In genomic region chr1:64895500-64895899, GRCh38 we compare ENCODE assay signal across 8 cellular contexts.
DNase-seq lines count a peak whose midpoint lies in the region; ATAC-seq and TF ChIP-seq lines count a peak whose summit lies in the region.
"Had no signal": no experiment of that assay in that cellular context is flagged by ENCODE, and none has a peak within 500 bp of the region (broad histone marks: within the 10 kb centered on the region; RNA-seq: fewer than 3 reads in every experiment).

No MANE protein-coding gene starts in this region.

- H3K4me3 ChIP-seq in MM.1S (ENCODE audit: low read length): no peak overlapping the region
- no peak overlapping the region for H3K4me3 ChIP-seq in esophagus muscularis mucosa

- H3K4me1 ChIP-seq in MM.1S (ENCODE audit: low read length): peaks cover 66% of the 10 kb centered on the region
- H3K4me1 ChIP-seq in esophagus muscularis mucosa: peaks cover 68 to 86% (median 75%) of the 10 kb centered on the region in 4 donors

- H3K27ac ChIP-seq in MM.1S (ENCODE audit: low read length): peak overlapping the region; percentile 49; the same call in 1 of the 2 replicates
- no peak overlapping the region for H3K27ac ChIP-seq in esophagus muscularis mucosa (replicated peaks in 1 of 4)

- no peak for TF ChIP-seq POLR2A in esophagus muscularis mucosa (IDR thresholded peaks at IDR 0.05; ENCODE audit: low read depth)

- TF ChIP-seq EP300 in esophagus muscularis mucosa (IDR thresholded peaks at IDR 0.05): no peak

- ATAC-seq in GM18873 (IDR thresholded peaks at IDR 0.05; ENCODE audit: low FRiP score, unreplicated experiment) (peak; percentile 61), HG02623 (IDR thresholded peaks at IDR 0.05; ENCODE audit: unreplicated experiment) (peak; percentile 73)
- ATAC-seq in natural killer cell treated with Interleukin-12 subunit alpha and Interleukin-12 subunit beta and Interleukin-15 and Interleukin-18, amount 100 ng/mL, for 72 hours: peak; percentile 76 to 77

- H3K4me3 Mint-ChIP-seq in natural killer cell treated with Interleukin-12 subunit alpha and Interleukin-12 subunit beta and Interleukin-15 and Interleukin-18, amount 100 ng/mL, for 72 hours: peak overlapping the region; percentile 54
- H3K4me3 Mint-ChIP-seq: T-helper 1 cell treated with Interleukin-12 subunit alpha and Interleukin-12 subunit beta and Interleukin-4 antibody, amounts not matched to agents 30 μg/mL and 1 μg/mL, for 36 hours had no signal

- H3K27me3 ChIP-seq in MM.1S (replicated peaks; ENCODE audit: insufficient read depth, low read length): no peaks in the 10 kb centered on the region
- no peaks in the 10 kb centered on the region for H3K27me3 ChIP-seq in esophagus muscularis mucosa

- H3K4me1 Mint-ChIP-seq in natural killer cell treated with Interleukin-12 subunit alpha and Interleukin-12 subunit beta and Interleukin-15 and Interleukin-18, amount 100 ng/mL, for 72 hours (ENCODE audit: low read depth in 2 of 2): peaks cover 78 to 96% of the 10 kb centered on the region in 2 donors

- no peak overlapping the region for H3K9ac ChIP-seq in MM.1S (ENCODE audit: low read length)

- H3K27ac Mint-ChIP-seq in natural killer cell treated with Interleukin-12 subunit alpha and Interleukin-12 subunit beta and Interleukin-15 and Interleukin-18, amount 100 ng/mL, for 72 hours: peak overlapping the region; percentile 45 to 52
- H3K27ac Mint-ChIP-seq: T-helper 1 cell treated with Interleukin-12 subunit alpha and Interleukin-12 subunit beta and Interleukin-4 antibody, amounts not matched to agents 30 μg/mL and 1 μg/mL, for 36 hours had no signal

- peak; percentile 80 for DNase-seq in MM.1S
- DNase-seq in natural killer cell treated with Interleukin-12 subunit alpha and Interleukin-12 subunit beta and Interleukin-15 and Interleukin-18, amount 100 ng/mL, for 72 hours (ENCODE audit: low spot score): no peak
- DNase-seq in esophagus muscularis mucosa (ENCODE audit: extremely low spot score): no peak
- no peak for DNase-seq in NCI-H524 (lab: John Stamatoyannopoulos, UW)
- no peak for DNase-seq in DMS 273 treated with DMSO at 0.1 percent for 48 hours (lab: John Stamatoyannopoulos, UW)

- H3K9me3 Mint-ChIP-seq in natural killer cell treated with Interleukin-12 subunit alpha and Interleukin-12 subunit beta and Interleukin-15 and Interleukin-18, amount 100 ng/mL, for 72 hours: peaks cover 3% of the 10 kb centered on the region
- H3K9me3 Mint-ChIP-seq: T-helper 1 cell treated with Interleukin-12 subunit alpha and Interleukin-12 subunit beta and Interleukin-4 antibody, amounts not matched to agents 30 μg/mL and 1 μg/mL, for 36 hours had no signal

- H3F3A ChIP-seq in MM.1S (ENCODE audit: insufficient read depth, low read length): peaks cover 32% of the 10 kb centered on the region

- H3K4me2 ChIP-seq in MM.1S (ENCODE audit: low read depth, low read length): peak overlapping the region; percentile 51

- H3K36me3 Mint-ChIP-seq in natural killer cell treated with Interleukin-12 subunit alpha and Interleukin-12 subunit beta and Interleukin-15 and Interleukin-18, amount 100 ng/mL, for 72 hours: no peaks in the 10 kb centered on the region

- WGBS in esophagus muscularis mucosa: 83% methylated on average over 2 of the region's 2 CpGs

- no peak overlapping the region for H2AFZ ChIP-seq in MM.1S (ENCODE audit: low read length)

- H4K20me1 ChIP-seq in MM.1S (ENCODE audit: insufficient read depth, low read length): peaks cover 20% of the 10 kb centered on the region; the same call in 1 of the 2 replicates

- H3K9me3 ChIP-seq in MM.1S (replicated peaks; ENCODE audit: insufficient read depth, low read length) (no peaks in the 10 kb centered on the region), esophagus muscularis mucosa (no peaks in the 10 kb centered on the region)

- no peaks in the 10 kb centered on the region for H3K27me3 Mint-ChIP-seq in natural killer cell treated with Interleukin-12 subunit alpha and Interleukin-12 subunit beta and Interleukin-15 and Interleukin-18, amount 100 ng/mL, for 72 hours

- intact Hi-C loops in esophagus muscularis mucosa (cut with DNase I): loop anchor here (5.0 kb wide), 1 partner anchor 72 kb away; the partner anchor contains the start of gene JAK1

- TF ChIP-seq CTCF in MM.1S (IDR thresholded peaks at IDR 0.05; ENCODE audit: low read length) (no peak), esophagus muscularis mucosa (IDR thresholded peaks at IDR 0.05) (no peak)

- no peaks in the 10 kb centered on the region for H3K9me2 ChIP-seq in MM.1S (replicated peaks; ENCODE audit: insufficient read depth, low read length)

- H3K79me2 ChIP-seq in MM.1S (ENCODE audit: low read length): peaks cover 84% of the 10 kb centered on the region

- H3K36me3 ChIP-seq in MM.1S (replicated peaks; ENCODE audit: insufficient read depth, low read length) (no peaks in the 10 kb centered on the region), esophagus muscularis mucosa (no peaks in the 10 kb centered on the region)
